Comparison of ENCODE assay signal across 8 cellular contexts in the genomic region with DNA sequence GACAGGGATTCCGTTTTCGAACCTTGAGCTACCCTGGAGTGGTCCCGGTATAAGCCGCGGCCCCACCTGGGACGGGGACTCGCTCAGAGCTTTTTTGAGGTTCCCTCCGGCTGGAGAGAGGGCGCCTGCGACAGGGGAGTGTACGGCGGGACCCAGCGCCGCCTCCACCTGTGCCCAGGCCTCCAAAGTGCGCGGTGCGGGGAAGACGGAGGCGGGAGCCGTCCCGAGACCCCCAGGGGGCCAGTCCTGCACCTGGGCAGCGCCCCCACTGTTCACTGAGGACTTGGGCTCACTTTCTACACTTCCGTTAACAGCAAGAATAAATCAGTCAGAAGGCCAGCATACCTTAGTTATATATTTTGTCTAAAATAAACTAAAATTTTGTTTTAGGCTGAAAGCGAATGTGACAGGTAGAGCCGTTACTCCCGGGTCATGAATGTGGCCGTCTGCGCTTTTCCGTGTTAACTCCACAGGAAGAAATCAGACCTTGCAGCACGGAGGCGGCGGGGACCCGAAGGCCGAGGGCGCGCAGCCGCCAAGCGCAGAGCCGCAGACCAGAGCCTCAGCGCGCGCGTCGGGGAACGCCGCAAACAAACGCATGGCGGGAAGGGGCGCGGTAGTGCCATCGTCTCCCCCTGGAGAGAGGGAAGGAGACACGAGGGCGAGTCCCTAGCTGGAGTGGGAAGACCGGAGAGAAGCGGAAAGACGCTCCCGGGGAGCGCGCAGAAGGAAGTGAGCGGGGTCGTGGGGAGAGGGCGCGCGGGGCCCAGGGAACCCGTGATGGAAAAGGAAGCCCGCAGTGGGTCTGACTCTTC. TPM values are rescaled to one million over a fixed set of nuclear protein-coding genes. Genes with fewer than 3 reads are reported as not detected.
DNase-seq lines count a peak whose midpoint lies in the region; ATAC-seq and TF ChIP-seq lines count a peak whose summit lies in the region.

No MANE protein-coding gene starts in this region.

- peaks cover 20% of the 10 kb centered on the region for H3K27me3 ChIP-seq in endodermal cell (ENCODE audit: control insufficient read depth, insufficient read depth, low read length, poor library complexity, severe bottlenecking)

- H3K4me3 ChIP-seq in endodermal cell (ENCODE audit: low read length) = peak overlapping the region; percentile 100

- DNase-seq in activated CD4-positive, CD25-positive, alpha-beta regulatory T cell treated with anti-CD3 and anti-CD28 coated beads, Interleukin-2, amount 50 U/mL, for 72 hours = peak; percentile 63
- peak; percentile 74 for DNase-seq in endodermal cell
- DNase-seq in naive B cell = peak; percentile 59
- DNase-seq in putamen (ENCODE audit: low spot score) = no peak
- no peak for DNase-seq in SIG-M5 treated with dmso at 0.1 percent for 504 hours (lab: John Stamatoyannopoulos, UW; ENCODE audit: unreplicated experiment)
- no peak for DNase-seq in DMS114 treated with DMSO at 0.1 percent for 48 hours (lab: John Stamatoyannopoulos, UW; ENCODE audit: unreplicated experiment)

- no peaks in the 10 kb centered on the region for H3K4me1 ChIP-seq in endodermal cell (ENCODE audit: control insufficient read depth, insufficient read depth, low read length)

- H3K9ac ChIP-seq in endodermal cell (ENCODE audit: extremely low read depth, low read length, poor library complexity, severe bottlenecking) = peak overlapping the region; percentile 20

- 0% methylated on average over 16 to 66 of the region's 66 CpGs for whole genome bisulfite sequencing in endodermal cell (ENCODE audit: insufficient coverage in 1 of 2, insufficient read length in 1 of 2), 2 experiments

- H3K36me3 Mint-ChIP-seq in endodermal cell (ENCODE audit: low read depth) (no peaks in the 10 kb centered on the region), naive B cell (peaks cover 0 to 12% of the 10 kb centered on the region in 2 donors)

- H3K4me3 Mint-ChIP-seq in endodermal cell (peak overlapping the region; percentile 90), naive B cell (peak overlapping the region; percentile 96 to 99 (median 97))

- no peaks in the 10 kb centered on the region for H3K9me3 ChIP-seq in endodermal cell (ENCODE audit: control insufficient read depth, low read length)

- TF ChIP-seq CTCF in endodermal cell (conservative IDR thresholded peaks at IDR 0.05) = peak; percentile 51

- no peaks in the 10 kb centered on the region for H3K36me3 ChIP-seq in endodermal cell (ENCODE audit: control insufficient read depth, insufficient read depth, low read length)

- ATAC-seq in GM18511 (IDR thresholded peaks at IDR 0.05; ENCODE audit: unreplicated experiment) = peak; percentile 18
- peak; percentile 11 for ATAC-seq in HG03095 (IDR thresholded peaks at IDR 0.05; ENCODE audit: unreplicated experiment)
- ATAC-seq in naive B cell (ENCODE audit: low read depth in 2 of 2) = peak; percentile 11 to 15

- H3K27me3 Mint-ChIP-seq in endodermal cell (ENCODE audit: insufficient read depth) (peaks cover 57% of the 10 kb centered on the region), naive B cell (peaks cover 0 to 16% (median 10%) of the 10 kb centered on the region in 3 donors)

- H3K27ac Mint-ChIP-seq in endodermal cell (peak overlapping the region; percentile 30), naive B cell (peak overlapping the region; percentile 90 to 100 (median 100))

- H3K9me3 Mint-ChIP-seq in endodermal cell = no peaks in the 10 kb centered on the region
- peaks cover 0 to 23% (median 1%) of the 10 kb centered on the region in 7 donors for H3K9me3 Mint-ChIP-seq in naive B cell

- H3K27ac ChIP-seq in endodermal cell (ENCODE audit: low read depth, low read length) = no peak overlapping the region

- H3K4me1 Mint-ChIP-seq in endodermal cell = peaks cover 2% of the 10 kb centered on the region
- H3K4me1 Mint-ChIP-seq in naive B cell = peaks cover 40 to 47% (median 44%) of the 10 kb centered on the region in 3 donors

RNA-seq across cellular contexts. Expression of a gene that starts 14.1 kb away (rescaled TPM):
- not detected for total RNA-seq in endodermal cell
- 0.21 TPM for polyA plus RNA-seq in endodermal cell (2013, experiment 1 of 2)
- polyA plus RNA-seq in endodermal cell (2013, experiment 2 of 2) = 0.29 TPM
- polyA plus RNA-seq in naive B cell (ENCODE audit: low read depth in 6 of 6) = under 1 TPM in 3 of 6 donors, not detected in 3; 0.09 to 0.27 (median 0.24) TPM

RNA-seq across cellular contexts. Expression of a gene that starts 32.2 kb away (rescaled TPM):
- total RNA-seq in endodermal cell = 10 to 100 TPM; 37.5 to 41.7 TPM
- polyA plus RNA-seq in endodermal cell (2013, experiment 1 of 2) = 29.1 TPM
- polyA plus RNA-seq in endodermal cell (2013, experiment 2 of 2) = 23.7 TPM
- 1 to 10 TPM in 3 of 6 donors, under 1 TPM in 3; 0.40 to 1.6 (median 1.0) TPM for polyA plus RNA-seq in naive B cell (ENCODE audit: low read depth in 6 of 6)

RNA-seq across cellular contexts. Expression of a gene that starts 43.5 kb away (rescaled TPM):
- total RNA-seq in endodermal cell = not detected
- polyA plus RNA-seq in endodermal cell (2013, experiment 1 of 2) = not detected
- polyA plus RNA-seq in endodermal cell (2013, experiment 2 of 2) = not detected
- not detected for polyA plus RNA-seq in naive B cell (ENCODE audit: low read depth in 6 of 6)

RNA-seq across cellular contexts. Expression of a gene that starts 52.8 kb away (rescaled TPM):
- 1,000 to 10,000 TPM; 1,942 to 1,975 TPM for total RNA-seq in endodermal cell
- 2,359 TPM for polyA plus RNA-seq in endodermal cell (2013, experiment 1 of 2)
- 2,067 TPM for polyA plus RNA-seq in endodermal cell (2013, experiment 2 of 2)
- polyA plus RNA-seq in naive B cell (ENCODE audit: low read depth in 6 of 6) = 1,000 to 10,000 TPM; 2,383 to 2,887 (median 2,526) TPM

RNA-seq across cellular contexts. Expression of a gene that starts 59.9 kb away (rescaled TPM):
- not detected for total RNA-seq in endodermal cell
- not detected for polyA plus RNA-seq in endodermal cell (2013, experiment 1 of 2)
- not detected for polyA plus RNA-seq in endodermal cell (2013, experiment 2 of 2)
- polyA plus RNA-seq in naive B cell (ENCODE audit: low read depth in 6 of 6) = not detected

Comparison
In these comparisons a context has a peak if more than half of its experiments do, and no peak if none do; other contexts are left out.
1. DNase-seq: peak in activated CD4-positive, CD25-positive, alpha-beta regulatory T cell treated with anti-CD3 and anti-CD28 coated beads, Interleukin-2, amount 50 U/mL, for 72 hours (single experiment), endodermal cell (single experiment) and naive B cell (single experiment); none in putamen (single experiment), SIG-M5 treated with dmso at 0.1 percent for 504 hours (single experiment) and DMS114 treated with DMSO at 0.1 percent for 48 hours (single experiment).
2. Peak in every context shown above with its lines, with median percentiles within 50 percentile points of each other: ATAC-seq.